1 cellular context compared by ENCODE assay signal in genomic region chr11:110298298-110298765, GRCh38.
TF ChIP-seq lines count a peak whose summit lies in the region.

No MANE protein-coding gene starts in this region.

TF ChIP-seq in HepG2, 621 proteins besides CTCF, POLR2A, EP300 and RAD21 (continued from another document and continues in another):
- TF ChIP-seq RNF219 (CRISPR knock-in tag; IDR thresholded peaks at IDR 0.05) (no peak), HMGXB4 (CRISPR knock-in tag; IDR thresholded peaks at IDR 0.05; ENCODE audit: borderline replicate concordance in 1 of 2, low read depth in 1 of 2) (no peak), GATAD2A (CRISPR knock-in tag; IDR thresholded peaks at IDR 0.05) (peak; percentile 86), ZNF687 (CRISPR knock-in tag; IDR thresholded peaks at IDR 0.05) (0 out of 2 replicates have a peak, but pooled peaks have one; percentile 29), CHD4 (IDR thresholded peaks at IDR 0.05; ENCODE audit: borderline replicate concordance, low read length) (peak; percentile 80; the same call in 1 of the 2 replicates), PAXIP1 (CRISPR knock-in tag; conservative IDR thresholded peaks at IDR 0.05) (peak; percentile 41; the same call in 1 of the 2 replicates), ZFX (CRISPR knock-in tag; IDR thresholded peaks at IDR 0.05; ENCODE audit: low read depth) (no peak), ZNF484 (CRISPR knock-in tag; IDR thresholded peaks at IDR 0.05; ENCODE audit: borderline replicate concordance, low read depth) (no peak), PHF21A (CRISPR knock-in tag; IDR thresholded peaks at IDR 0.05) (peak; percentile 42; the same call in 1 of the 2 replicates), NFIB (CRISPR knock-in tag; IDR thresholded peaks at IDR 0.05; ENCODE audit: borderline replicate concordance) (no peak), ZNF441 (CRISPR knock-in tag; IDR thresholded peaks at IDR 0.05; ENCODE audit: borderline replicate concordance) (no peak), KMT2A (CRISPR knock-in tag; IDR thresholded peaks at IDR 0.05) (no peak), ZNF296 (CRISPR knock-in tag; conservative IDR thresholded peaks at IDR 0.05) (no peak), ARID2 (CRISPR knock-in tag; IDR thresholded peaks at IDR 0.05; ENCODE audit: borderline replicate concordance) (0 out of 2 replicates have a peak, but pooled peaks have one; percentile 30), ZNF557 (CRISPR knock-in tag; IDR thresholded peaks at IDR 0.05) (no peak), EEA1 (CRISPR knock-in tag; IDR thresholded peaks at IDR 0.05; ENCODE audit: borderline replicate concordance) (no peak), MLX (CRISPR knock-in tag; IDR thresholded peaks at IDR 0.05) (no peak), ZNF780A (CRISPR knock-in tag; IDR thresholded peaks at IDR 0.05) (no peak), NAIF1 (CRISPR knock-in tag; IDR thresholded peaks at IDR 0.05; ENCODE audit: borderline replicate concordance) (no peak), ZBTB49 (CRISPR knock-in tag; IDR thresholded peaks at IDR 0.05; ENCODE audit: borderline replicate concordance) (no peak), ARID4A (CRISPR knock-in tag; IDR thresholded peaks at IDR 0.05; ENCODE audit: borderline replicate concordance) (no peak; the same call in 1 of the 2 replicates), POGZ (CRISPR knock-in tag; IDR thresholded peaks at IDR 0.05) (no peak), RERE (CRISPR knock-in tag; IDR thresholded peaks at IDR 0.05; ENCODE audit: low read depth) (peak; percentile 97), SOX6 (IDR thresholded peaks at IDR 0.05) (no peak), SOX6 (CRISPR knock-in tag; IDR thresholded peaks at IDR 0.05) (peak; percentile 78)
